12 cellular contexts compared by ENCODE assay signal in genomic region chr1:185017338-185017737, GRCh38. TPM values are rescaled to one million over a fixed set of nuclear protein-coding genes. Genes with fewer than 3 reads are reported as not detected.
A peak's percentile ranks its signal among the peaks of the same experiment; 100 is the strongest.
DNase-seq lines count a peak whose midpoint lies in the region; ATAC-seq, FAIRE-seq and TF ChIP-seq lines count a peak whose summit lies in the region.
"Had no signal": no experiment of that assay in that cellular context is flagged by ENCODE, and none has a peak within 500 bp of the region (broad histone marks: within the 10 kb centered on the region; RNA-seq: fewer than 3 reads in every experiment).

No MANE protein-coding gene starts in this region.

- H3K4me1 ChIP-seq in astrocyte (ENCODE audit: insufficient read depth, low read length) = peaks cover 11% of the 10 kb centered on the region
- H3K4me1 ChIP-seq in effector memory CD4-positive, alpha-beta T cell (ENCODE audit: control insufficient read depth, insufficient read depth, low read length, poor library complexity, severe bottlenecking) = no peaks in the 10 kb centered on the region

- H3K4me3 ChIP-seq in BJ (ENCODE audit: low read depth, low read length) (no peak overlapping the region), astrocyte (ENCODE audit: insufficient read depth, low read depth, low read length) (no peak overlapping the region), kidney epithelial cell (ENCODE audit: low read depth, low read length) (no peak overlapping the region)
- H3K4me3 ChIP-seq in effector memory CD4-positive, alpha-beta T cell (ENCODE audit: insufficient read depth, low read depth, low read length, poor library complexity, severe bottlenecking) = no peak overlapping the region

- CTCF ChIA-PET in BJ (lab: Yijun Ruan, JAX) = interaction anchor here (0.8 to 1.6 kb wide), 2 partner anchors 31 to 153 kb away, joined by 3 to 4 read pairs; no protein-coding TSS in a partner anchor

- no peaks in the 10 kb centered on the region for H3K36me3 Mint-ChIP-seq in astrocyte (ENCODE audit: low read depth, unreplicated experiment)

- no peak overlapping the region for H2AFZ ChIP-seq in astrocyte (ENCODE audit: low read depth, low read length)

- no peaks in the 10 kb centered on the region for H3K79me2 ChIP-seq in astrocyte (ENCODE audit: insufficient read depth, low read length)

- TF ChIP-seq CTCF in BJ (IDR thresholded peaks at IDR 0.05; ENCODE audit: insufficient read depth, low read depth, low read length) (no peak), astrocyte (IDR thresholded peaks at IDR 0.05; ENCODE audit: insufficient read depth, low read depth, low read length) (no peak), kidney epithelial cell (IDR thresholded peaks at IDR 0.05; ENCODE audit: insufficient read depth, low read length, poor library complexity, severe bottlenecking) (no peak)

- FAIRE-seq in astrocyte (lab: Jason Lieb, UNC) = peak; percentile 20

- H3K4me2 ChIP-seq in astrocyte (ENCODE audit: low read length) = peak overlapping the region; percentile 7

- no peak overlapping the region for H3K4me3 Mint-ChIP-seq in astrocyte (ENCODE audit: unreplicated experiment)
- H3K4me3 Mint-ChIP-seq: central memory CD8-positive, alpha-beta T cell had no signal

- peaks cover 1% of the 10 kb centered on the region for H3K9me3 Mint-ChIP-seq in astrocyte (ENCODE audit: unreplicated experiment)
- H3K9me3 Mint-ChIP-seq: central memory CD8-positive, alpha-beta T cell had no signal

- H3K9ac ChIP-seq in astrocyte (ENCODE audit: low read length) = no peak overlapping the region

- no peaks in the 10 kb centered on the region for H3K27me3 Mint-ChIP-seq in astrocyte (ENCODE audit: low read depth, unreplicated experiment)

- H3K36me3 ChIP-seq in BJ (ENCODE audit: control insufficient read depth, insufficient read depth, low read length) (no peaks in the 10 kb centered on the region), astrocyte (ENCODE audit: insufficient read depth, low read length) (no peaks in the 10 kb centered on the region), kidney epithelial cell (ENCODE audit: control insufficient read depth, insufficient read depth, low read length) (no peaks in the 10 kb centered on the region)
- no peaks in the 10 kb centered on the region for H3K36me3 ChIP-seq in effector memory CD4-positive, alpha-beta T cell (ENCODE audit: control insufficient read depth, insufficient read depth, low read length)

- peak overlapping the region; percentile 62 for H3K27ac Mint-ChIP-seq in astrocyte (ENCODE audit: unreplicated experiment)

- H3K4me1 Mint-ChIP-seq in astrocyte (ENCODE audit: low read depth, unreplicated experiment) = peaks cover 8% of the 10 kb centered on the region
- H3K4me1 Mint-ChIP-seq: central memory CD8-positive, alpha-beta T cell had no signal

- H3K27me3 ChIP-seq in BJ (ENCODE audit: control insufficient read depth, insufficient read depth, low read length) (no peaks in the 10 kb centered on the region), astrocyte (ENCODE audit: insufficient read depth, low read length) (no peaks in the 10 kb centered on the region), kidney epithelial cell (ENCODE audit: control insufficient read depth, insufficient read depth, low read length) (no peaks in the 10 kb centered on the region)
- H3K27me3 ChIP-seq in effector memory CD4-positive, alpha-beta T cell (replicated peaks; ENCODE audit: control insufficient read depth, insufficient read depth, low read length, poor library complexity, severe bottlenecking) = no peaks in the 10 kb centered on the region

- no peaks in the 10 kb centered on the region for H4K20me1 ChIP-seq in astrocyte (ENCODE audit: insufficient read depth, low read length)

- H3K9me3 ChIP-seq in astrocyte (ENCODE audit: insufficient read depth, low read depth, low read length) = no peaks in the 10 kb centered on the region
- no peaks in the 10 kb centered on the region for H3K9me3 ChIP-seq in effector memory CD4-positive, alpha-beta T cell (ENCODE audit: control insufficient read depth, low read length)

- no peak for ATAC-seq in HG03378 (IDR thresholded peaks at IDR 0.05; ENCODE audit: unreplicated experiment)

- POLR2A ChIA-PET in BJ (lab: Charles Lee) = interaction anchor here (0.7 kb wide), 1 partner anchor 45 kb away, joined by 3 read pairs; no protein-coding TSS in a partner anchor

- DNase-seq in BJ (ENCODE audit: low read depth) (peak; percentile 80), LoVo (ENCODE audit: low spot score) (peak; percentile 89), astrocyte (ENCODE audit: low read depth) (peak; percentile 90), kidney epithelial cell (ENCODE audit: low read depth) (peak; percentile 92), DMS79 treated with DMSO at 0.1 percent for 48 hours (lab: John Stamatoyannopoulos, UW) (no peak)
- no peak for DNase-seq in stimulated activated CD4-positive, alpha-beta T cell treated with anti-CD3 and anti-CD28 coated beads, Interleukin-4, amount 100 ng/mL, for 24 hours
- no peak for DNase-seq in effector memory CD4-positive, alpha-beta T cell
- DNase-seq: NCI-H1105, occipital lobe, Right ventricle myocardium superior had no signal

- no peak overlapping the region for H3K27ac ChIP-seq in astrocyte (ENCODE audit: low read depth, low read length)
- no peak overlapping the region for H3K27ac ChIP-seq in effector memory CD4-positive, alpha-beta T cell (ENCODE audit: insufficient read depth, low read length, poor library complexity, severe bottlenecking)

RNA-seq across cellular contexts. Expression of gene RNF2, which starts 28.0 kb away (rescaled TPM):
- polyA plus RNA-seq in BJ (2011; rRNA removed) = 12.6 and 27.9 TPM in 2 replicates
- polyA minus RNA-seq in BJ (2011; rRNA and poly(A)+ RNA removed) = 18.2 and 21.9 TPM in 2 replicates
- total RNA-seq in astrocyte = 32.3 and 34.2 TPM in 2 replicates
- total RNA-seq in kidney epithelial cell = 17.1 and 21.4 TPM in 2 replicates

RNA-seq across cellular contexts. Expression of gene NIBAN1, which starts 43.0 kb away (rescaled TPM):
- 28.2 and 39.4 TPM in 2 replicates for polyA plus RNA-seq in BJ (2011; rRNA removed)
- polyA minus RNA-seq in BJ (2011; rRNA and poly(A)+ RNA removed) = 30.0 and 36.5 TPM in 2 replicates
- 8.8 and 9.1 TPM in 2 replicates for total RNA-seq in astrocyte
- 68.5 and 72.8 TPM in 2 replicates for total RNA-seq in kidney epithelial cell

Comparison
In these comparisons a context has a peak if more than half of its experiments do, and no peak if none do; other contexts are left out.
1. DNase-seq: peak in BJ (single experiment), LoVo (single experiment), astrocyte (single experiment) and kidney epithelial cell (single experiment); none in DMS79 treated with DMSO at 0.1 percent for 48 hours (single experiment), stimulated activated CD4-positive, alpha-beta T cell treated with anti-CD3 and anti-CD28 coated beads, Interleukin-4, amount 100 ng/mL, for 24 hours (single experiment) and effector memory CD4-positive, alpha-beta T cell (0 of 3).